In genomic region chr5:41903382-41903891, GRCh38 we compare ENCODE assay signal across 8 cellular contexts. TPM values are rescaled to one million over a fixed set of nuclear protein-coding genes. Genes with fewer than 3 reads are reported as not detected.
DNase-seq lines count a peak whose midpoint lies in the region; ATAC-seq, FAIRE-seq and TF ChIP-seq lines count a peak whose summit lies in the region.

No MANE protein-coding gene starts in this region.

- no peak for FAIRE-seq in D721Med (lab: Jason Lieb, UNC)

- no peak for TF ChIP-seq POLR2A in body of pancreas (IDR thresholded peaks at IDR 0.05)

- no peak for DNase-seq in stimulated activated naive CD8-positive, alpha-beta T cell treated with anti-CD3 and anti-CD28 coated beads, Interleukin-15, Interleukin-2, amounts not matched to agents 100 U/mL and 50 U/mL, for 24 hours
- no peak for DNase-seq in body of pancreas
- no peak for DNase-seq in sciatic nerve (ENCODE audit: low spot score)
- no peak for DNase-seq in middle frontal gyrus (ENCODE audit: extremely low spot score, low spot score)
- no peak for DNase-seq in NCI-H345 treated with DMSO at 0.1 percent for 48 hours (lab: John Stamatoyannopoulos, UW; ENCODE audit: unreplicated experiment)
- no peak for DNase-seq in D721Med (ENCODE audit: insufficient read length, low spot score)

- WGBS in body of pancreas, 2 donors = 33 to 41% methylated on average over 8 of the region's 8 CpGs

- peak overlapping the region; percentile 90 for H3K4me3 Mint-ChIP-seq in stimulated activated naive CD8-positive, alpha-beta T cell treated with anti-CD3 and anti-CD28 coated beads, Interleukin-15, Interleukin-2, amounts not matched to agents 100 ng/mL and 50 ng/mL, for 24 hours

- peaks cover 24% of the 10 kb centered on the region for H3K36me3 Mint-ChIP-seq in stimulated activated naive CD8-positive, alpha-beta T cell treated with anti-CD3 and anti-CD28 coated beads, Interleukin-15, Interleukin-2, amounts not matched to agents 100 ng/mL and 50 ng/mL, for 24 hours (ENCODE audit: low read depth)

- no peak for TF ChIP-seq CTCF in body of pancreas (IDR thresholded peaks at IDR 0.05)
- no peak for TF ChIP-seq CTCF in D721Med (IDR thresholded peaks at IDR 0.05; ENCODE audit: insufficient read depth, missing control alignments)

- H3K4me1 ChIP-seq in body of pancreas (peaks cover 16% of the 10 kb centered on the region), mononuclear cell (ENCODE audit: insufficient read depth, low read length) (peaks cover 22% of the 10 kb centered on the region)

- peaks cover 0 to 5% of the 10 kb centered on the region in 2 donors for H3K36me3 ChIP-seq in body of pancreas (replicated peaks in 1 of 2; ENCODE audit: insufficient read depth in 1 of 2, low read depth in 2 of 2)

- H3K27ac ChIP-seq in body of pancreas = peak overlapping the region; percentile 65 to 86 (median 82)

- H3K27ac Mint-ChIP-seq in stimulated activated naive CD8-positive, alpha-beta T cell treated with anti-CD3 and anti-CD28 coated beads, Interleukin-15, Interleukin-2, amounts not matched to agents 100 ng/mL and 50 ng/mL, for 24 hours = peak overlapping the region; percentile 94

- no peaks in the 10 kb centered on the region for H3K9me3 ChIP-seq in body of pancreas
- H3K9me3 ChIP-seq in mononuclear cell (ENCODE audit: low read depth, low read length) = no peaks in the 10 kb centered on the region

- ATAC-seq in stimulated activated naive CD8-positive, alpha-beta T cell treated with anti-CD3 and anti-CD28 coated beads, Interleukin-15, Interleukin-2, amounts not matched to agents 100 U/mL and 50 U/mL, for 24 hours = no peak
- ATAC-seq in body of pancreas = no peak
- no peak for ATAC-seq in sciatic nerve

- H3K27me3 ChIP-seq in body of pancreas = no peaks in the 10 kb centered on the region
- peaks cover 10% of the 10 kb centered on the region for H3K27me3 ChIP-seq in mononuclear cell (ENCODE audit: insufficient read depth, low read length)

- H3K4me3 ChIP-seq in body of pancreas = no peak overlapping the region
- H3K4me3 ChIP-seq in mononuclear cell (ENCODE audit: low read length) = peak overlapping the region; percentile 72

- H3K9me3 Mint-ChIP-seq in stimulated activated naive CD8-positive, alpha-beta T cell treated with anti-CD3 and anti-CD28 coated beads, Interleukin-15, Interleukin-2, amounts not matched to agents 100 ng/mL and 50 ng/mL, for 24 hours = no peaks in the 10 kb centered on the region

- intact Hi-C loops in body of pancreas (cut with DNase I) = no loop called here
- intact Hi-C loops in sciatic nerve (cut with DNase I) = no loop called here

- H3K27me3 Mint-ChIP-seq in stimulated activated naive CD8-positive, alpha-beta T cell treated with anti-CD3 and anti-CD28 coated beads, Interleukin-15, Interleukin-2, amounts not matched to agents 100 ng/mL and 50 ng/mL, for 24 hours = peaks cover 15% of the 10 kb centered on the region

- peaks cover 52% of the 10 kb centered on the region for H3K4me1 Mint-ChIP-seq in stimulated activated naive CD8-positive, alpha-beta T cell treated with anti-CD3 and anti-CD28 coated beads, Interleukin-15, Interleukin-2, amounts not matched to agents 100 ng/mL and 50 ng/mL, for 24 hours (ENCODE audit: low read depth)

RNA-seq across cellular contexts. Expression of gene RIMOC1, which starts 0.7 kb away (rescaled TPM):
- total RNA-seq in body of pancreas (1 to 10 TPM; 8.8 to 9.9 TPM), mononuclear cell (9.3 TPM), sciatic nerve (31.4 TPM)

RNA-seq across cellular contexts. Expression of gene FBXO4, which starts 21.6 kb away (rescaled TPM):
- total RNA-seq in body of pancreas (10 to 100 TPM; 11.2 to 14.3 TPM), mononuclear cell (11.5 TPM), sciatic nerve (12.2 TPM)

RNA-seq across cellular contexts. Expression of gene OXCT1, which starts 33.2 kb away (rescaled TPM):
- 1 to 10 TPM; 3.9 to 7.9 TPM for total RNA-seq in body of pancreas
- 15.0 TPM for total RNA-seq in mononuclear cell
- total RNA-seq in sciatic nerve = 29.2 TPM
